Comparison of ENCODE assay signal across 16 cellular contexts in the genomic region with DNA sequence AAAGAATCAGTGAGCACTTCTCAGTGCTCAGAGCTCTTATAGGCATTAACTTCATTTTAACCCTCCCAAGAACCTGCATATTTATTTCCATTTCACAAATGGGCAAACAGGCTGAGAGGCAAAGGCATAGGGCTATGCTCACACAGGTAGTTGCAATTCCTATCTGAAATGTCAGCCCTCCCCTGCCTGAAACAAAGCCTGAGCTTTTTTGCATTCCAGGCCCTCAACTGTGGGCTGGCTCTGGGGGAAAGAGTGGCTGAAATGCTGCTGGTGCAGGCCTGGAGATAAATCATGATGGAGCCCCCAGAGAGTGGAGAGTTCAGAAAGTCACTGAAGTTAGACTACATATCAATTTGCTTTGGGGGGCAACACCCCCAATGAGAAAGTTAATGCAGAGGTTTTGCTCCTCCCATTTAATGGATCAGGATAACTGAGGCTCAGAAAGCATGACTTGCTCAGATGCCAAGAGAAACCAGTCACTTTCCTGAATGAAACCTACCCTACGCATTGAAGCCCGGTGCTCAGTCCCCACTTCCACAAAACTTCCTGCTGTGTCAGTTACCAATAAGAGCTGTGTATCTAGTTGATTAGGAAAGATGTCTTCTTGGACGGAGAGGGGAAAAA. TPM values are rescaled to one million over a fixed set of nuclear protein-coding genes. Genes with fewer than 3 reads are reported as not detected.
"Had no signal": no experiment of that assay in that cellular context is flagged by ENCODE, and none has a peak within 500 bp of the region (broad histone marks: within the 10 kb centered on the region; RNA-seq: fewer than 3 reads in every experiment).

No MANE protein-coding gene starts in this region.

- H3K27ac ChIP-seq: RWPE1 had no signal

- H3K9me3 ChIP-seq: SK-N-SH had no signal

- H3K9ac ChIP-seq: SK-N-SH had no signal

- H3K4me2 ChIP-seq: SK-N-SH had no signal

- ATAC-seq: T-cell had no signal

- DNase-seq: KBM-7, NCI-H1092, NCI-H1105 treated with DMSO at 0.1 percent for 48 hours, NCI-H1417 treated with DMSO at 0.1 percent for 48 hours, NCI-H146, NCI-H1930, NCI-H2081 treated with DMSO at 0.1 percent for 48 hours, NCI-H526 treated with DMSO at 0.1 percent for 48 hours, NCI-H748 treated with DMSO at 0.1 percent for 48 hours, SHP77, SK-N-SH, SW 1271, T-cell had no signal

- FAIRE-seq: RCC 7860 had no signal

RNA-seq across cellular contexts. Expression of gene DRD1, which starts 5.6 kb away (rescaled TPM):
- polyA plus RNA-seq: IgD-negative memory B cell, SK-N-SH had no signal
